In the genomic region with DNA sequence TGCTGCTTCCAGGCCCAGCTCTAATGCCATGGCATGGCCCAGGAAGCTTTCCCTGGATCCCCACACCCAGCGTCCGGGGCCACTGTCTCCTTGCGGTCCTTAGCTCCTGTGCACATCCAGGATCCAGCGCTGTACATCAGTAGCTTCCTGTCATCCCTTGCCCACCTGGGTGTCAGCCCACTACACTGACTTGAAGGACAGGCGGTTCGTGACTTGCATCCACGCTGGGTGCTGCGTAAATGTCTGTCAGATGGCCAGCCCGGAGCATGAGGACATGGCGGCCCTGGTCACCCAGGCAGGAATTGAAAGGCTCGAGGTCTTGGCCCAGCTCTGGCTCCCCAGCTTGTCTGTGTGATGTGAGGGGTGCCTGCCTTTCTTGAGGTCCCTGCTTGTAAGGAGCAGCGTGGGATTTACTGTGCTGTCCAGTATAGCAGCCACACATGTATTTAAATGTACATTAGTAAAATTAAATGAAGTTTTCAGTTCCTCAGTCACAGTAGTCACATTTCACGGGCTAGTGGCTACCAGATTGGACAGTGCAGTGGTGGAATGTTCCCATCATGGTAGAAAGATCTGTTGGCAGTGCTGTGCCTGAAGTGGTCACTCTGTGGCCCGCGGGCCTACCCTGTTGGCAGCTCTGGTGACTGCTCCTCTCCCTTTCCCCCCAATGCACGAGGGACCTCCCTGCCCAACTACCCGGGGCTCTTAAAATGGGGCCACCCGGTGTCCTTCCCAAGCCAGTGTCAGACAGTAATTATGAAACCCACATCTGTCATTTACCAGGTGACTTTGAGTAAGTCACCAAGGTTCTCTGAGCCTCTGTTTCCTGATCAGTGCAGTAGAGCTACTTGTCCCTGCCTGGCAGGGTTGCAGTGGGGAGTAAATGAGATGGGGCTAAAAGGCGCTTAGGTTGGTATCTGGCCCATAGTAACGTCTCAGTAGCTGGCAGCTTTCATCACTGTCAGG, we compare ENCODE assay signal across 8 cellular contexts.
DNase-seq lines count a peak whose midpoint lies in the region; ATAC-seq and TF ChIP-seq lines count a peak whose summit lies in the region.

No MANE protein-coding gene starts in this region.

- H3K9me3 ChIP-seq in OCI-LY7 (ENCODE audit: low read length) = no peaks in the 10 kb centered on the region
- H3K9me3 ChIP-seq in neutrophil = no peaks in the 10 kb centered on the region
- H3K9me3 ChIP-seq in MG63 = no peaks in the 10 kb centered on the region

- CTCF ChIA-PET in OCI-LY7 (lab: Charles Lee; ENCODE audit: unreplicated experiment) = interaction anchor here (0.9 to 1.6 kb wide), 3 partner anchors 16 to 96 kb away, joined by 4 to 5 read pairs (median 4); no protein-coding TSS in a partner anchor

- H3K4me1 ChIP-seq in OCI-LY7 (ENCODE audit: insufficient read depth, low read length, poor library complexity, severe bottlenecking) (peaks cover 86% of the 10 kb centered on the region), neutrophil (ENCODE audit: control insufficient read depth in 1 of 2, insufficient read depth in 1 of 2, low read depth in 1 of 2, low read length in 1 of 2) (peaks cover 82 to 86% of the 10 kb centered on the region in 2 experiments), foreskin keratinocyte (no peaks in the 10 kb centered on the region)

- ATAC-seq in GM18519 (IDR thresholded peaks at IDR 0.05; ENCODE audit: low FRiP score, unreplicated experiment) (peak; percentile 58), GM21786 (IDR thresholded peaks at IDR 0.05; ENCODE audit: unreplicated experiment) (peak; percentile 61), foreskin keratinocyte (no peak)

- peaks cover 7% of the 10 kb centered on the region; the same call in 1 of the 2 replicates for H3K36me3 ChIP-seq in OCI-LY7 (ENCODE audit: insufficient read depth, low read length)
- H3K36me3 ChIP-seq in neutrophil = no peaks in the 10 kb centered on the region
- H3K36me3 ChIP-seq in MG63 = peaks cover 68% of the 10 kb centered on the region

- H3K4me2 ChIP-seq in OCI-LY7 (ENCODE audit: low read length) = peak overlapping the region; percentile 90

- H4K20me1 ChIP-seq in OCI-LY7 (ENCODE audit: insufficient read depth, low read length) = peaks cover 7% of the 10 kb centered on the region; the same call in 1 of the 2 replicates

- TF ChIP-seq CTCF in OCI-LY7 (conservative IDR thresholded peaks at IDR 0.05; ENCODE audit: low read length) = no peak
- TF ChIP-seq CTCF in neutrophil (IDR thresholded peaks at IDR 0.05) = no peak
- no peak for TF ChIP-seq CTCF in foreskin keratinocyte (conservative IDR thresholded peaks at IDR 0.05)

- H3K9me2 ChIP-seq in OCI-LY7 (ENCODE audit: insufficient read depth, low read length) = no peaks in the 10 kb centered on the region

- BruUV-seq in OCI-LY7 (replicated peaks; lab: Mats Ljungman, UMichigan) = no TSS peak

- DNase-seq in OCI-LY7 (ENCODE audit: low spot score) = peak; percentile 82
- DNase-seq in MG63 = no peak
- DNase-seq in NCI-H524 (lab: John Stamatoyannopoulos, UW) = no peak
- no peak for DNase-seq in SKM-1 (lab: John Stamatoyannopoulos, UW; ENCODE audit: unreplicated experiment)
- no peak for DNase-seq in foreskin keratinocyte

- POLR2A ChIA-PET in OCI-LY7 (lab: Charles Lee) = interaction anchor here (0.7 to 6.6 kb wide), 9 partner anchors 8 to 99 kb away, joined by 3 to 60 read pairs (median 4); no protein-coding TSS in a partner anchor

- no peak overlapping the region for H2AFZ ChIP-seq in OCI-LY7 (ENCODE audit: low read length)

- peak overlapping the region; percentile 90 for H3K27ac ChIP-seq in OCI-LY7 (ENCODE audit: low read depth, low read length, poor library complexity, severe bottlenecking)
- peak overlapping the region; percentile 94 for H3K27ac ChIP-seq in neutrophil
- H3K27ac ChIP-seq in foreskin keratinocyte = no peak overlapping the region

- H3K79me2 ChIP-seq in OCI-LY7 (ENCODE audit: insufficient read depth, low read depth, low read length) = peaks cover 94% of the 10 kb centered on the region

- H3K4me3 ChIP-seq in OCI-LY7 (ENCODE audit: low read depth, low read length, poor library complexity, severe bottlenecking) (peak overlapping the region; percentile 76), neutrophil (ENCODE audit: low read depth in 1 of 2, low read length in 1 of 2) (peak overlapping the region; percentile 55 to 58), MG63 (no peak overlapping the region)

- intact Hi-C loops in OCI-LY7 (cut with micrococcal nuclease; ENCODE audit: unreplicated experiment) = loop anchor here (1.0 to 10.0 kb wide), 5 partner anchors 17 to 1215 kb away; partner anchors contain the start of genes ANXA11 and PPIF

- H3K27me3 ChIP-seq in neutrophil (no peaks in the 10 kb centered on the region), MG63 (no peaks in the 10 kb centered on the region; the same call in 1 of the 2 replicates), foreskin keratinocyte (no peaks in the 10 kb centered on the region)
